ENCODE assay signal across 14 cellular contexts in the genomic region with DNA sequence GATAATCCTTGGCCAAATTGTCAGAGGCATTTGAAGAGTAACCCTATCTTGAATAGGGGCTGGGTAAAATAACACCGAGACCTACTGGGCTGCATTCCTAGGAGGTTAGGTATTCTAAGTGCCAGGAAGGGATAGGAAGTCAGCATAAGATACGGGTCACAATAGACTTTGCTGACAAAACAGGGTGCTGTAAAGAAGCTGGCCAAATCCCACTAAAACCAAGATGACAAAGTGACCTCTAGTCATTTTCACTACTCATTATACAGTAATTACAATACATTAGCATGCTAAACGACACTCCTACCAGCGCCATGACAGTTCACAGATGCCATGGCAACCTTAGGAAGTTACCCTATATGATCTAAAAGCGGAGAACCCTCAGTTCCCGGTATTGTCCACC. TPM values are rescaled to one million over a fixed set of nuclear protein-coding genes. Genes with fewer than 3 reads are reported as not detected.
DNase-seq lines count a peak whose midpoint lies in the region; ATAC-seq and TF ChIP-seq lines count a peak whose summit lies in the region.
"Had no signal": no experiment of that assay in that cellular context is flagged by ENCODE, and none has a peak within 500 bp of the region (broad histone marks: within the 10 kb centered on the region; RNA-seq: fewer than 3 reads in every experiment).

No MANE protein-coding gene starts in this region.

- H3K4me1 ChIP-seq in IMR-90 (ENCODE audit: control insufficient read depth, insufficient read depth, low read length) (peaks cover 5% of the 10 kb centered on the region; the same call in 1 of the 2 replicates), endodermal cell (ENCODE audit: control insufficient read depth, insufficient read depth, low read length) (peaks cover 4% of the 10 kb centered on the region), lower lobe of right lung (peaks cover 17% of the 10 kb centered on the region)

- H3K4me1 Mint-ChIP-seq in endodermal cell, result peaks cover 42% of the 10 kb centered on the region

- CTCF ChIA-PET in IMR-90 (lab: Yijun Ruan, JAX), result no interaction called here

- POLR2A ChIA-PET in IMR-90 (lab: Charles Lee; ENCODE audit: unreplicated experiment), result interaction anchor here (0.7 kb wide), 1 partner anchor 26 kb away, joined by 4 read pairs; no protein-coding TSS in a partner anchor

- H2AFZ ChIP-seq in IMR-90 (replicated peaks; ENCODE audit: low read length, poor library complexity), result no peak overlapping the region

- WGBS in IMR-90 (ENCODE audit: extremely low coverage in 2 of 2, insufficient read length in 1 of 2), 2 experiments, result 17% methylated on average over 1 of the region's 6 CpGs; no CpG with 5 or more reads in 1 of the 2 experiments
- WGBS in endodermal cell (ENCODE audit: insufficient coverage in 1 of 2, insufficient read length in 1 of 2), 2 experiments, result 47 to 52% methylated on average over 5 to 6 of the region's 6 CpGs

- no peaks in the 10 kb centered on the region for H3K27me3 Mint-ChIP-seq in endodermal cell (ENCODE audit: insufficient read depth)

- DNase-seq in IMR-90 (peak; percentile 4), endodermal cell (peak; percentile 73), lower lobe of right lung (no peak), RKO (ENCODE audit: low spot score) (no peak), NCI-H2029 (lab: John Stamatoyannopoulos, UW) (no peak)
- DNase-seq in activated CD8-positive, alpha-beta memory T cell treated with anti-CD3 and anti-CD28 coated beads, Interleukin-2, amount 50 U/mL, for 48 hours, result no peak
- DNase-seq: caudate nucleus; glutamatergic neuron; MG63; NCI-H524; nucleus accumbens; stimulated activated CD4-positive, alpha-beta T cell treated with anti-CD3 and anti-CD28 coated beads, Interleukin-4, amount 100 ng/mL, for 4 hours had no signal

- H4K8ac ChIP-seq in IMR-90 (ENCODE audit: low read depth in 2 of 2, low read length in 2 of 2), result peak overlapping the region in 1 of 2 experiments; percentile 58; a peak in 2 of 4 replicates

- H3K4me3 ChIP-seq in IMR-90 (ENCODE audit: insufficient read depth, low read depth, low read length), result no peak overlapping the region
- peak overlapping the region; percentile 95 for H3K4me3 ChIP-seq in endodermal cell (ENCODE audit: low read length)
- no peak overlapping the region for H3K4me3 ChIP-seq in lower lobe of right lung

- H3K36me3 Mint-ChIP-seq in endodermal cell (ENCODE audit: low read depth), result peaks cover 15% of the 10 kb centered on the region

- H4K91ac ChIP-seq in IMR-90 (ENCODE audit: insufficient read depth, low read depth, low read length), result no peak overlapping the region

- peak overlapping the region; percentile 95 for H3K27ac Mint-ChIP-seq in endodermal cell

- no peaks in the 10 kb centered on the region for H3K27me3 ChIP-seq in IMR-90 (ENCODE audit: control insufficient read depth, insufficient read depth, low read length)
- no peaks in the 10 kb centered on the region for H3K27me3 ChIP-seq in endodermal cell (ENCODE audit: control insufficient read depth, insufficient read depth, low read length, poor library complexity, severe bottlenecking)
- no peaks in the 10 kb centered on the region for H3K27me3 ChIP-seq in lower lobe of right lung (ENCODE audit: low read depth)
- H3K27me3 ChIP-seq: MG63 had no signal

- peaks cover 5% of the 10 kb centered on the region; the same call in 1 of the 2 replicates for H3K9me1 ChIP-seq in IMR-90 (ENCODE audit: insufficient read depth, low read length)

- peak overlapping the region; percentile 13; the same call in 1 of the 2 replicates for H4K5ac ChIP-seq in IMR-90 (ENCODE audit: low read depth, low read length)

- no peak overlapping the region for H3K18ac ChIP-seq in IMR-90 (ENCODE audit: low read depth, low read length)

- no peak overlapping the region for H3K14ac ChIP-seq in IMR-90 (replicated peaks; ENCODE audit: low read depth, low read length)

- H3K36me3 ChIP-seq in IMR-90 (ENCODE audit: control insufficient read depth, insufficient read depth, low read length) (no peaks in the 10 kb centered on the region; the same call in 1 of the 2 replicates), endodermal cell (ENCODE audit: control insufficient read depth, insufficient read depth, low read length) (peaks cover 3% of the 10 kb centered on the region), lower lobe of right lung (no peaks in the 10 kb centered on the region)

- no peak overlapping the region for H3K4ac ChIP-seq in IMR-90 (ENCODE audit: low read depth, low read length)

- dilution Hi-C loops in IMR-90 (cut with HindIII; ENCODE audit: low sequenced_read_pairs, unreplicated experiment), result no loop called here

- no peak overlapping the region for H3K4me2 ChIP-seq in IMR-90 (ENCODE audit: low read depth, low read length)

- no peak for TF ChIP-seq RAD21 in IMR-90 (IDR thresholded peaks at IDR 0.05; ENCODE audit: low read length)

- TF ChIP-seq CTCF in C4-2B (conservative IDR thresholded peaks at IDR 0.05) (no peak), IMR-90 (conservative IDR thresholded peaks at IDR 0.05; ENCODE audit: low read depth, low read length) (no peak), endodermal cell (conservative IDR thresholded peaks at IDR 0.05) (no peak), lower lobe of right lung (IDR thresholded peaks at IDR 0.05) (no peak)

- in situ Hi-C loops in IMR-90 (cut with MboI; ENCODE audit: low sequenced_read_pairs), result no loop called here

- no peak overlapping the region for H3K23ac ChIP-seq in IMR-90 (ENCODE audit: low read depth, low read length)

- no peak overlapping the region for H2BK15ac ChIP-seq in IMR-90 (ENCODE audit: low read depth, low read length)

- ATAC-seq in IMR-90 (ENCODE audit: low read depth), result no peak
- ATAC-seq in lower lobe of right lung, result peak; percentile 46 to 65
- no peak for ATAC-seq in HG02798 (IDR thresholded peaks at IDR 0.05; ENCODE audit: poor library complexity, unreplicated experiment)

- BruUV-seq in IMR-90 (replicated peaks; lab: Mats Ljungman, UMichigan), result no TSS peak

- H2BK5ac ChIP-seq in IMR-90 (ENCODE audit: low read depth, low read length, poor library complexity, severe bottlenecking), result no peak overlapping the region

- H3K56ac ChIP-seq in IMR-90 (ENCODE audit: extremely low read depth, insufficient read depth, low read length), result no peak overlapping the region

- peaks cover 8% of the 10 kb centered on the region for H4K20me1 ChIP-seq in IMR-90 (ENCODE audit: insufficient read depth, low read length)

- H3K9me3 Mint-ChIP-seq in endodermal cell, result peaks cover 11% of the 10 kb centered on the region

- peak overlapping the region; percentile 99 for H3K4me3 Mint-ChIP-seq in endodermal cell

- peaks cover 4 to 32% of the 10 kb centered on the region in 2 experiments; a peak in 2 of 4 replicates for H3K79me1 ChIP-seq in IMR-90 (ENCODE audit: low read depth in 1 of 2, low read length in 2 of 2)

- H3K9ac ChIP-seq in IMR-90 (ENCODE audit: low read depth, low read length) (no peak overlapping the region), endodermal cell (ENCODE audit: extremely low read depth, low read length, poor library complexity, severe bottlenecking) (peak overlapping the region; percentile 81)

- no peak overlapping the region for H2BK20ac ChIP-seq in IMR-90 (ENCODE audit: low read depth, low read length)

- H2BK120ac ChIP-seq in IMR-90 (ENCODE audit: low read depth, low read length), result no peak overlapping the region

- TF ChIP-seq POLR2A in IMR-90 (IDR thresholded peaks at IDR 0.05; ENCODE audit: low read depth, low read length), result no peak

- H3K9me3 ChIP-seq in IMR-90 (ENCODE audit: control insufficient read depth, insufficient read depth, low read length) (no peaks in the 10 kb centered on the region), endodermal cell (ENCODE audit: control insufficient read depth, low read length) (peaks cover 16% of the 10 kb centered on the region), lower lobe of right lung (no peaks in the 10 kb centered on the region)
- H3K9me3 ChIP-seq: MG63 had no signal

- peak overlapping the region; percentile 16; the same call in 1 of the 2 replicates for H3K27ac ChIP-seq in C4-2B
- no peak overlapping the region for H3K27ac ChIP-seq in IMR-90 (ENCODE audit: insufficient read depth, low read length)
- H3K27ac ChIP-seq in endodermal cell (ENCODE audit: low read depth, low read length), result no peak overlapping the region
- peak overlapping the region; percentile 85 for H3K27ac ChIP-seq in lower lobe of right lung

- H2AK5ac ChIP-seq in IMR-90 (ENCODE audit: low read depth, low read length), result no peak overlapping the region

- intact Hi-C loops in IMR-90 (cut with micrococcal nuclease), result loop anchor here (2.0 kb wide), 1 partner anchor 158 kb away; no protein-coding TSS in a partner anchor
- intact Hi-C loops in lower lobe of right lung (cut with DNase I), result no loop called here

- H2AK9ac ChIP-seq in IMR-90 (replicated peaks; ENCODE audit: low read depth, low read length, poor library complexity), result no peak overlapping the region

TF ChIP-seq in IMR-90, 13 proteins besides CTCF, POLR2A, EP300 and RAD21 (continues in another document):
- TF ChIP-seq MAFK (IDR thresholded peaks at IDR 0.05; ENCODE audit: low read depth, low read length), result no peak
- no peak for TF ChIP-seq RCOR1 (IDR thresholded peaks at IDR 0.05; ENCODE audit: insufficient replicate concordance, low read length)

RNA-seq across cellular contexts. Expression of a gene that starts 1.0 kb away (rescaled TPM):
- total RNA-seq in IMR-90 (2012; rRNA removed) (179 and 276 TPM in 2 replicates), endodermal cell (10 to 100 TPM; 69.8 to 89.9 TPM), lower lobe of right lung (67.5 TPM)
- 255 and 257 TPM in 2 replicates for polyA plus RNA-seq in IMR-90 (2012; rRNA removed)
- 284 and 311 TPM in 2 replicates for polyA plus RNA-seq in IMR-90 (2012; cell fraction: cytosol; rRNA removed)
- polyA plus RNA-seq in IMR-90 (2012; cell fraction: nucleus; rRNA removed; ENCODE audit: low replicate concordance), result 112 and 307 TPM in 2 replicates
- polyA plus RNA-seq in endodermal cell (2013, experiment 1 of 2), result 55.9 TPM
- 54.0 TPM for polyA plus RNA-seq in endodermal cell (2013, experiment 2 of 2)

RNA-seq across cellular contexts. Expression of a gene that starts 37.8 kb away (rescaled TPM):
- total RNA-seq in IMR-90 (2012; rRNA removed), result 110 and 111 TPM in 2 replicates
- polyA plus RNA-seq in IMR-90 (2012; rRNA removed), result 24.4 and 27.8 TPM in 2 replicates
- polyA plus RNA-seq in IMR-90 (2012; cell fraction: cytosol; rRNA removed), result 6.6 and 7.7 TPM in 2 replicates
- 2.7 and 18.4 TPM in 2 replicates for polyA plus RNA-seq in IMR-90 (2012; cell fraction: nucleus; rRNA removed; ENCODE audit: low replicate concordance)
- total RNA-seq in endodermal cell, result 10 to 100 TPM; 46.8 to 56.4 TPM
- polyA plus RNA-seq in endodermal cell (2013, experiment 1 of 2), result 34.4 TPM
- 37.5 TPM for polyA plus RNA-seq in endodermal cell (2013, experiment 2 of 2)
- total RNA-seq in lower lobe of right lung, result 25.8 TPM

RNA-seq across cellular contexts. Expression of a gene that starts 38.0 kb away (rescaled TPM):
- 2.3 and 3.6 TPM in 2 replicates for total RNA-seq in IMR-90 (2012; rRNA removed)
- polyA plus RNA-seq in IMR-90 (2012; rRNA removed), result 3.0 and 3.7 TPM in 2 replicates
- 5.4 and 6.8 TPM in 2 replicates for polyA plus RNA-seq in IMR-90 (2012; cell fraction: cytosol; rRNA removed)
- polyA plus RNA-seq in IMR-90 (2012; cell fraction: nucleus; rRNA removed; ENCODE audit: low replicate concordance), result 5.2 TPM in 2 replicates
- total RNA-seq in endodermal cell, result 10 to 100 TPM in 1 of 2 donors, 1 to 10 TPM in 1; 6.2 to 10.0 TPM
- 6.1 TPM for polyA plus RNA-seq in endodermal cell (2013, experiment 1 of 2)
- polyA plus RNA-seq in endodermal cell (2013, experiment 2 of 2), result 4.7 TPM
- 8.7 TPM for total RNA-seq in lower lobe of right lung

Comparison
In these comparisons a context has a peak if more than half of its experiments do, and no peak if none do; other contexts are left out.
1. H3K27ac ChIP-seq: peak in C4-2B (single experiment) and lower lobe of right lung (single experiment); none in IMR-90 (single experiment) and endodermal cell (single experiment).
2. ATAC-seq: peak in lower lobe of right lung (2 of 2); none in IMR-90 (single experiment) and HG02798 (single experiment).
3. DNase-seq: peak in IMR-90 (single experiment) and endodermal cell (single experiment); none in lower lobe of right lung (single experiment), RKO (single experiment), activated CD8-positive, alpha-beta memory T cell treated with anti-CD3 and anti-CD28 coated beads, Interleukin-2, amount 50 U/mL, for 48 hours (single experiment) and NCI-H2029 (single experiment).